23 cellular contexts compared by ENCODE assay signal in the genomic region with DNA sequence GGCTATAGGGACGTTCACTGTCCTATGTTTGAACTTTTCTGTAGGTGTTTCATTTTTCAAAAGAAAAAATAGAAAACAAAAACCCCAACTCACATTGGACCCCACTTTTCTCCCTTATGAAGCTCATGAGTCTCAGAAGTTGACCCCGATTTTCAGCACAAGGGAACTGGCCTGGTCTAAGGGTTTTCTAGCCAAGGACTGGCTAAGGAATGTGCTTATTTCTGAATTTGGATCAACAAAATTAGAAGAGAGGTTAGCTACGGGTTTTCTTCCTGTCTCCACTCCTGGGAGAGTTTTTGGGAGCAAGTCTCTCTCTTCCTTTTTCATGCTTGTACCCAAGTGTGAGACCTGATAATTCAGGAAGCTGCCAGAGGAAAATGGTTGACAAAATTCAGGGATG.
"Had no signal": no experiment of that assay in that cellular context is flagged by ENCODE, and none has a peak within 500 bp of the region (broad histone marks: within the 10 kb centered on the region; RNA-seq: fewer than 3 reads in every experiment).

No MANE protein-coding gene starts in this region.

- H3K27me3 ChIP-seq: colonic mucosa, esophagus squamous epithelium, gastrocnemius medialis, heart right ventricle, left lung had no signal

- H3K9me3 ChIP-seq: colonic mucosa, esophagus squamous epithelium, gastrocnemius medialis, heart right ventricle, left lung, lower lobe of right lung, mucosa of descending colon had no signal

- H3K4me3 Mint-ChIP-seq: dendritic cell treated with granulocyte-macrophage colony-stimulating factor and Interleukin-4, amounts not matched to agents 40 ng/mL and 50 ng/mL, for 4 days; effector memory CD8-positive, alpha-beta T cell; endodermal cell; mesothelial cell of epicardium; naive B cell had no signal

- H3K36me3 ChIP-seq: colonic mucosa, esophagus squamous epithelium, gastrocnemius medialis, heart right ventricle, left lung, lower lobe of right lung had no signal

- H3K4me1 ChIP-seq: colonic mucosa, gastrocnemius medialis, left lung, lower lobe of right lung had no signal

- H3K9me3 Mint-ChIP-seq: dendritic cell treated with granulocyte-macrophage colony-stimulating factor and Interleukin-4, amounts not matched to agents 40 ng/mL and 50 ng/mL, for 4 days; effector memory CD8-positive, alpha-beta T cell; endodermal cell had no signal

- H3K4me3 ChIP-seq: colonic mucosa, esophagus squamous epithelium, gastrocnemius medialis, heart right ventricle, left lung, lower lobe of right lung, mucosa of descending colon had no signal

- H3K4me1 Mint-ChIP-seq: naive B cell had no signal

- ATAC-seq: effector memory CD8-positive, alpha-beta T cell; esophagus mucosa; gastrocnemius medialis; left lung; lower lobe of right lung; mucosa of descending colon had no signal

- DNase-seq: colonic mucosa; cortex of kidney; effector CD8-positive, alpha-beta T cell; effector memory CD8-positive, alpha-beta T cell; endodermal cell; erythroblast; esophagus squamous epithelium; foreskin fibroblast; foreskin melanocyte; gastrocnemius medialis; glutamatergic neuron; head of caudate nucleus; heart right ventricle; hippocampal formation; left cardiac atrium; left lung; lower lobe of right lung; mesenchymal stem cell; mucosa of descending colon; naive B cell had no signal

- H3K27ac Mint-ChIP-seq: dendritic cell treated with granulocyte-macrophage colony-stimulating factor and Interleukin-4, amounts not matched to agents 40 ng/mL and 50 ng/mL, for 4 days; endodermal cell; mesothelial cell of epicardium had no signal

- H3K27me3 Mint-ChIP-seq: dendritic cell treated with granulocyte-macrophage colony-stimulating factor and Interleukin-4, amounts not matched to agents 40 ng/mL and 50 ng/mL, for 4 days; effector memory CD8-positive, alpha-beta T cell; naive B cell had no signal
